In the genomic region with DNA sequence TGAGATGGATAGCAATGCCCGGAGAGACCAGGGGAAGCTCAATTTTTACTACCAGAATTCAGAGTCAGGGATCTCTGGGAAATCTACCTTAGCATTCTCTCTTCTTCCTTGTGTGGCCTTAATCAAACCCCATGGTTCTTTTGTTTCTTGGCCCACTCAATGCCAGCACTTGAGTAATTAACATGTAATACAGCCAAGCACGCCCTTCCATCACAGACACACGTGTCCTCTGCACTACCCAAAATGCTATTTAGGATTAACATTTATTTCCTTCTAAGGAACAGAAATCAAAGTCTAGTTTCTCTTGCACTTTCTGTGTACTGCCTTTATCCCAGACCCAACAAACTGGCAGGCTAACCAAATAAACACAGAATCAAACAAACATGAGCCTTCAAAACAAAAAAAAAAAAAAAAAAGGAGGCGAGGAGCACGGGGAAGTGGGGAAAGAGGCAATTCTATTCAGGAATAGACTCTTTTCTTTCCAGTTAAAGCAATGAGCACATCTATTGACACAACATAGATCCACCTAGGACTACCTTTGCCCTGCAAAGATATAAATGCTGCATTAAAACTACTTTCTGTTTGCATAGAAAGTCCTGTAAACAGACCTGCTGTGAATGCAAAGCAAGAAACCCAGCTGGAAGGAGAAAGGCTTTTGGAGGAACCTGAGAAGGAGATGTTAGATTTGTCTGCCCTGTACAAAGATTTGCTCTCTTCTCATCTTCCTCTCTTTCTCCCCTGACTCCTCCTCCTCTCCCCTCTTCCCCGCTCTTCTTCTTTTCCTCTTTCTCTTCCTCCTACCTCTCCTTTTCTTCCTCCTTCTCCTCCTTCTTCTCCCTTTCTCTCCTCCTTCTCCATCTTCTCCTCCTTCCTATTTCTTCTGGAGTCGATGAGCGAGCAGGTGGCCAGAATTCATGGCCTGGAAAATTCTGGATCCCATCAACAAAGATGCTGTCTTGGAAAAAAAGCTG, we compare ENCODE assay signal across 15 cellular contexts.
"Had no signal": no experiment of that assay in that cellular context is flagged by ENCODE, and none has a peak within 500 bp of the region (broad histone marks: within the 10 kb centered on the region; RNA-seq: fewer than 3 reads in every experiment).

No MANE protein-coding gene starts in this region.

- DNase-seq: activated CD4-positive, alpha-beta memory T cell treated with anti-CD3 and anti-CD28 coated beads, Interleukin-2, amount 10 ng/mL, durations not matched to agents 7 days and 5 days; activated CD4-positive, alpha-beta T cell treated with anti-CD3 and anti-CD28 coated beads for 36 hours; activated effector memory CD4-positive, alpha-beta T cell treated with anti-CD3 and anti-CD28 coated beads, Interleukin-2, amount 50 U/mL, for 16 hours; activated T-cell treated with anti-CD3 and anti-CD28 coated beads, Interleukin-2, amount 50 U/mL, for 4 hours; adrenal gland; erythroblast; gastrocnemius medialis; heart right ventricle; left lung; mammary epithelial cell; natural killer cell; stimulated activated CD4-positive, alpha-beta T cell treated with anti-CD3 and anti-CD28 coated beads, Interleukin-2, amount 100 ng/mL, for 48 hours; T1000; tibial artery; uterus had no signal

- H3K4me1 ChIP-seq: adrenal gland, gastrocnemius medialis, heart right ventricle, left lung, tibial artery, uterus had no signal

- H3K27me3 ChIP-seq: gastrocnemius medialis, left lung, tibial artery, uterus had no signal

- H3K9me3 ChIP-seq: adrenal gland, gastrocnemius medialis, heart right ventricle, left lung, tibial artery, uterus had no signal

- H3K36me3 ChIP-seq: adrenal gland, gastrocnemius medialis, heart right ventricle, left lung, tibial artery, uterus had no signal

- H3K4me3 ChIP-seq: adrenal gland, gastrocnemius medialis, heart right ventricle, left lung, tibial artery, uterus had no signal

- H3K27ac ChIP-seq: adrenal gland, gastrocnemius medialis, heart right ventricle, left lung, tibial artery, uterus had no signal
